27 cellular contexts compared by ENCODE assay signal in the genomic region with DNA sequence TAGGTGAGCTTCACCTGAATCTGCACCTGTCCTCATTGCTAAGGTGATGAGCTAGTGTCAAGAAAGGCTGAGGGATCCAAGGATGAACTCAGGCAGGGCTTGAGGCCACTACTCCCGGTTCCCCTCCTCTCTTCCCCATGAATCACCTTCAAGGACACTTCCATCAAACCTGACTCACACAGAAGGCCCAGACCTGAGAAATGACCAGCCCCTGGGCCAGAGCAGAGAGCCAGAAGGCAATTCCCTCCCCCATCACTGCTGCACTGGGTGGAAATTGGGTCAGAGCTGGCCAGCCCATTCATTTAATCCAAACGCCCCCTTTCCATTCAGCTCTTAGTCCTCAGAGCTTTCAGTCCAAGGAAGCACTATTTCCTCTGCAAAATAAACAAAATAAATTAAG.
DNase-seq lines count a peak whose midpoint lies in the region; ATAC-seq and TF ChIP-seq lines count a peak whose summit lies in the region.
"Had no signal": no experiment of that assay in that cellular context is flagged by ENCODE, and none has a peak within 500 bp of the region (broad histone marks: within the 10 kb centered on the region; RNA-seq: fewer than 3 reads in every experiment).

No MANE protein-coding gene starts in this region.

- no peak overlapping the region for H3K4me3 ChIP-seq in left ventricle myocardium inferior
- H3K4me3 ChIP-seq: coronary artery, GM12878, GM23338, PC-9, upper lobe of left lung had no signal

- in situ Hi-C loops in ACHN (cut with HindIII; ENCODE audit: low pct_ligation_motif_present, low pct_unique_long_range_greater_than_20kb, low sequenced_read_pairs) = no loop called here

- H3K4me1 ChIP-seq in left ventricle myocardium inferior = no peaks in the 10 kb centered on the region
- H3K4me1 ChIP-seq: foreskin keratinocyte, upper lobe of left lung had no signal

- H3K36me3 ChIP-seq in left ventricle myocardium inferior = no peaks in the 10 kb centered on the region
- H3K36me3 ChIP-seq: upper lobe of left lung had no signal

- peak; percentile 22 for DNase-seq in ACHN
- DNase-seq in HFFc6 = peak; percentile 46
- peak; percentile 26 for DNase-seq in RPMI7951 (ENCODE audit: low read depth)
- DNase-seq in iris pigment epithelial cell (ENCODE audit: low read depth) = peak; percentile 19
- DNase-seq in left ventricle myocardium inferior = no peak
- DNase-seq in LoVo (ENCODE audit: low spot score) = no peak
- no peak for DNase-seq in activated T-helper 1 cell treated with anti-CD3 and anti-CD28 coated beads, Interleukin-12 subunit alpha, Interleukin-12 subunit beta, Interleukin-2, Interleukin-4 antibody, amounts not matched to agents 30 ng/mL and 10 ng/mL and 1 ng/mL, durations not matched to agents 14 hours and 24 hours and 36 hours (ENCODE audit: low spot score)
- DNase-seq: activated B cell treated with CpG ODN at 0.5 μM for 24 hours; activated CD4-positive, alpha-beta T cell treated with anti-CD3 and anti-CD28 coated beads, Interleukin-2, amount 50 U/mL, for 1 hour; activated naive CD4-positive, alpha-beta T cell treated with anti-CD3 and anti-CD28 coated beads, Interleukin-2, amount 50 U/mL, for 16 hours; Caco-2; DMS79 treated with DMSO at 0.1 percent for 48 hours; effector memory CD8-positive, alpha-beta T cell; foreskin keratinocyte; left colon; NCI-H2029; NCI-H446; PC-9; stimulated activated CD4-positive, alpha-beta T cell treated with anti-CD3 and anti-CD28 coated beads, Interleukin-12 subunit alpha, Interleukin-12 subunit beta, amount 100 ng/mL, for 4 hours; stimulated activated CD4-positive, alpha-beta T cell treated with anti-CD3 and anti-CD28 coated beads, Interleukin-4, amount 100 ng/mL, for 1 hour; upper lobe of left lung had no signal

- H3K4me3 Mint-ChIP-seq in HFFc6 = no peak overlapping the region
- no peak overlapping the region for H3K4me3 Mint-ChIP-seq in activated T-helper 1 cell treated with anti-CD3 and anti-CD28 coated beads, Interleukin-12 subunit alpha, Interleukin-12 subunit beta, Interleukin-2, Interleukin-4 antibody, amounts not matched to agents 30 ng/mL and 10 ng/mL and 1 ng/mL, durations not matched to agents 14 hours and 24 hours and 36 hours
- H3K4me3 Mint-ChIP-seq: activated B cell treated with CpG ODN at 0.5 μM for 24 hours; effector memory CD8-positive, alpha-beta T cell; GM23338; stimulated activated effector memory CD8-positive, alpha-beta T cell treated with anti-CD3 and anti-CD28 coated beads, Interleukin-12 subunit alpha, Interleukin-12 subunit beta, amount 100 ng/mL, for 72 hours had no signal

- no peak for TF ChIP-seq CTCF in HFFc6 (IDR thresholded peaks at IDR 0.05)
- no peak for TF ChIP-seq CTCF in left ventricle myocardium inferior (IDR thresholded peaks at IDR 0.05; ENCODE audit: borderline replicate concordance)

- H3K27me3 ChIP-seq in left ventricle myocardium inferior (ENCODE audit: low read depth) = peaks cover 68% of the 10 kb centered on the region
- H3K27me3 ChIP-seq: foreskin keratinocyte, upper lobe of left lung had no signal

- H3K27me3 Mint-ChIP-seq in HFFc6 (ENCODE audit: insufficient read depth) = peaks cover 6% of the 10 kb centered on the region; the same call in 1 of the 2 replicates
- H3K27me3 Mint-ChIP-seq in activated T-helper 1 cell treated with anti-CD3 and anti-CD28 coated beads, Interleukin-12 subunit alpha, Interleukin-12 subunit beta, Interleukin-2, Interleukin-4 antibody, amounts not matched to agents 30 ng/mL and 10 ng/mL and 1 ng/mL, durations not matched to agents 14 hours and 24 hours and 36 hours (ENCODE audit: insufficient read depth) = peaks cover 2% of the 10 kb centered on the region
- H3K27me3 Mint-ChIP-seq: activated B cell treated with CpG ODN at 0.5 μM for 24 hours had no signal

- intact Hi-C loops in left ventricle myocardium inferior (cut with micrococcal nuclease) = no loop called here
- intact Hi-C loops in activated T-helper 1 cell treated with anti-CD3 and anti-CD28 coated beads, Interleukin-12 subunit alpha, Interleukin-12 subunit beta, Interleukin-2, Interleukin-4 antibody, amounts not matched to agents 30 ng/mL and 10 ng/mL and 1 ng/mL, durations not matched to agents 14 hours and 24 hours and 36 hours (cut with micrococcal nuclease) = no loop called here

- peaks cover 7% of the 10 kb centered on the region; the same call in 1 of the 2 replicates for H3K36me3 Mint-ChIP-seq in HFFc6 (ENCODE audit: low read depth)
- no peaks in the 10 kb centered on the region for H3K36me3 Mint-ChIP-seq in activated T-helper 1 cell treated with anti-CD3 and anti-CD28 coated beads, Interleukin-12 subunit alpha, Interleukin-12 subunit beta, Interleukin-2, Interleukin-4 antibody, amounts not matched to agents 30 ng/mL and 10 ng/mL and 1 ng/mL, durations not matched to agents 14 hours and 24 hours and 36 hours (ENCODE audit: low read depth)
- H3K36me3 Mint-ChIP-seq: stimulated activated effector memory CD8-positive, alpha-beta T cell treated with anti-CD3 and anti-CD28 coated beads, Interleukin-12 subunit alpha, Interleukin-12 subunit beta, amount 100 ng/mL, for 72 hours had no signal

- no peak overlapping the region for H3K27ac ChIP-seq in left ventricle myocardium inferior (replicated peaks)
- H3K27ac ChIP-seq: coronary artery, foreskin keratinocyte, PC-9, upper lobe of left lung had no signal

- peak overlapping the region; percentile 40; the same call in 1 of the 2 replicates for H3K27ac Mint-ChIP-seq in HFFc6
- H3K27ac Mint-ChIP-seq in activated T-helper 1 cell treated with anti-CD3 and anti-CD28 coated beads, Interleukin-12 subunit alpha, Interleukin-12 subunit beta, Interleukin-2, Interleukin-4 antibody, amounts not matched to agents 30 ng/mL and 10 ng/mL and 1 ng/mL, durations not matched to agents 14 hours and 24 hours and 36 hours = no peak overlapping the region
- H3K27ac Mint-ChIP-seq: activated B cell treated with CpG ODN at 0.5 μM for 24 hours; effector memory CD8-positive, alpha-beta T cell; GM23338; stimulated activated effector memory CD8-positive, alpha-beta T cell treated with anti-CD3 and anti-CD28 coated beads, Interleukin-12 subunit alpha, Interleukin-12 subunit beta, amount 100 ng/mL, for 72 hours had no signal

- H3K4me1 Mint-ChIP-seq in HFFc6 (ENCODE audit: low read depth) = peaks cover 61% of the 10 kb centered on the region
- no peaks in the 10 kb centered on the region for H3K4me1 Mint-ChIP-seq in activated T-helper 1 cell treated with anti-CD3 and anti-CD28 coated beads, Interleukin-12 subunit alpha, Interleukin-12 subunit beta, Interleukin-2, Interleukin-4 antibody, amounts not matched to agents 30 ng/mL and 10 ng/mL and 1 ng/mL, durations not matched to agents 14 hours and 24 hours and 36 hours (ENCODE audit: low read depth)
- H3K4me1 Mint-ChIP-seq: stimulated activated effector memory CD8-positive, alpha-beta T cell treated with anti-CD3 and anti-CD28 coated beads, Interleukin-12 subunit alpha, Interleukin-12 subunit beta, amount 100 ng/mL, for 72 hours had no signal

- no peaks in the 10 kb centered on the region for H3K9me3 Mint-ChIP-seq in HFFc6
- H3K9me3 Mint-ChIP-seq in activated T-helper 1 cell treated with anti-CD3 and anti-CD28 coated beads, Interleukin-12 subunit alpha, Interleukin-12 subunit beta, Interleukin-2, Interleukin-4 antibody, amounts not matched to agents 30 ng/mL and 10 ng/mL and 1 ng/mL, durations not matched to agents 14 hours and 24 hours and 36 hours = no peaks in the 10 kb centered on the region
- H3K9me3 Mint-ChIP-seq: effector memory CD8-positive, alpha-beta T cell; GM23338; stimulated activated effector memory CD8-positive, alpha-beta T cell treated with anti-CD3 and anti-CD28 coated beads, Interleukin-12 subunit alpha, Interleukin-12 subunit beta, amount 100 ng/mL, for 72 hours had no signal

- no peaks in the 10 kb centered on the region for H3K9me3 ChIP-seq in left ventricle myocardium inferior (replicated peaks)
- H3K9me3 ChIP-seq: upper lobe of left lung had no signal

- no peak for ATAC-seq in GM19455 (IDR thresholded peaks at IDR 0.05; ENCODE audit: unreplicated experiment)
- ATAC-seq: effector memory CD8-positive, alpha-beta T cell; foreskin keratinocyte; GM12878; GM23338; sciatic nerve; stimulated activated effector memory CD8-positive, alpha-beta T cell treated with anti-CD3 and anti-CD28 coated beads, Interleukin-12 subunit alpha, Interleukin-12 subunit beta, amount 100 ng/mL, for 72 hours had no signal

Comparison
In these comparisons a context has a peak if more than half of its experiments do, and no peak if none do; other contexts are left out.
1. DNase-seq: peak in ACHN (single experiment), HFFc6 (single experiment), RPMI7951 (single experiment) and iris pigment epithelial cell (single experiment); none in left ventricle myocardium inferior (single experiment), LoVo (single experiment) and activated T-helper 1 cell treated with anti-CD3 and anti-CD28 coated beads, Interleukin-12 subunit alpha, Interleukin-12 subunit beta, Interleukin-2, Interleukin-4 antibody, amounts not matched to agents 30 ng/mL and 10 ng/mL and 1 ng/mL, durations not matched to agents 14 hours and 24 hours and 36 hours (single experiment).